Comparison of ENCODE assay signal across 12 cellular contexts in the genomic region with DNA sequence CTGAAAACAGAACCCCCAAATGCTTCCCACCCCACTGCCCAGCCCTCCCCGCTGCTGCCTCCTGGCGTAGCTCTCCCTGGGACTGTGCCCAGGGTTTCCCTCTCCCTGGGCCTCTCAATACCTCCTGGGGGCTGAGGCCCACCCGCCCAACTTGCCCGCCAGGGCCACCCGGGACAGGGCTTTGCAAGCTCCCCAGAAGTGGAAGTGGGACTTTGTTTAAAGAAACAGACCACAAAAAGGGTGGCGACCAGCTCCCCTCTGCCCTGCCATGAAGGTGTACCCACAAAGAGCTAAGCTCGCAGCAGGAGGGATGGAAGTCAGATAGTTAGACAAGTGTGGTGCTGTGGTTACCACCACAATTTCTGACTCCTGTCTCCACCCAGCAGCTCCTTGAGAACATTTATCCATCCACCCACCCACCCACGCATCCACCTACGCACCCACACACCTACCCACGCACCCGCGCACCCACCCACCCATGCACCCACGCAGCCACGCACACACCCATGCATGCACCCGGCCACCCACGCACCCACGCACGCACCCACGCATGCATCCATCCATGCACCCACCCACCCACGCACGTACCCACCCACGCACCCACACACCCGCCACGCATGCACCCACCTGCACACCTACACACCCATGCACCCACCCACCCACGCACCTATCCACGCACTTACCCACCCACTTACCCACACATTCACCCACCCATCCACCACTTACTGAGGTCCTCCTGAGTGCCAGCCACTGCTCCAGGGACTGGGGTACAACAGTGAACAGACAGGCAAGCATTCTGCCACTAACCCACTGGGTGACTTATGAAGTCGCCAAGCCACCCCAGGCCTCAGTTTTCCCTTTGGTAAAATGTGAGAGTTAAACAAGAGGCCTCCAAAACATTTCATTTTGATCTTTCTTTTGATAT.
A peak's percentile ranks its signal among the peaks of the same experiment; 100 is the strongest.
DNase-seq lines count a peak whose midpoint lies in the region; ATAC-seq and TF ChIP-seq lines count a peak whose summit lies in the region.
"Had no signal": no experiment of that assay in that cellular context is flagged by ENCODE, and none has a peak within 500 bp of the region (broad histone marks: within the 10 kb centered on the region; RNA-seq: fewer than 3 reads in every experiment).

No MANE protein-coding gene starts in this region.

- no TSS peak for BruUV-seq in Panc1 (replicated peaks; lab: Mats Ljungman, UMichigan)

- CTCF ChIA-PET in activated CD4-positive, alpha-beta T cell treated with anti-CD3 and anti-CD28 coated beads for 36 hours (lab: Charles Lee): interaction anchor here (1.6 to 1.8 kb wide), 2 partner anchors 29 to 369 kb away, joined by 3 to 5 read pairs; no protein-coding TSS in a partner anchor
- CTCF ChIA-PET in Panc1 (lab: Charles Lee): interaction anchor here (0.7 to 0.8 kb wide), 2 partner anchors 10 to 246 kb away, joined by 3 to 9 read pairs; no protein-coding TSS in a partner anchor

- in situ Hi-C loops in Panc1 (cut with HindIII; ENCODE audit: low pct_unique_long_range_greater_than_20kb, low sequenced_read_pairs): no loop called here

- H3K27me3 Mint-ChIP-seq in activated CD4-positive, alpha-beta T cell treated with anti-CD3 and anti-CD28 coated beads for 36 hours: peaks cover 3% of the 10 kb centered on the region
- H3K27me3 Mint-ChIP-seq in brain: peaks cover 7% of the 10 kb centered on the region
- H3K27me3 Mint-ChIP-seq in stimulated activated memory B cell treated with anti-CD40 and anti-IgM and Interleukin-4, amounts not matched to agents 10 μg/mL and 1 μg/mL and 100 μg/mL, for 72 hours: peaks cover 69% of the 10 kb centered on the region

- no peaks in the 10 kb centered on the region for H3K36me3 ChIP-seq in Panc1 (ENCODE audit: control insufficient read depth, insufficient read depth, low read length)
- no peaks in the 10 kb centered on the region for H3K36me3 ChIP-seq in BE2C
- H3K36me3 ChIP-seq: neural progenitor cell had no signal

- POLR2A ChIA-PET in activated CD4-positive, alpha-beta T cell treated with anti-CD3 and anti-CD28 coated beads for 36 hours (lab: Charles Lee): no interaction called here
- POLR2A ChIA-PET in Panc1 (lab: Charles Lee): interaction anchor here (1.2 kb wide), 1 partner anchor 11 kb away, joined by 3 read pairs; no protein-coding TSS in a partner anchor

- peak overlapping the region; percentile 100 for H3K27ac ChIP-seq in Panc1 (ENCODE audit: low read length)
- H3K27ac ChIP-seq: neural progenitor cell had no signal

- H3K27ac Mint-ChIP-seq in activated CD4-positive, alpha-beta T cell treated with anti-CD3 and anti-CD28 coated beads for 36 hours: no peak overlapping the region
- peak overlapping the region in 4 of 5 experiments; percentile 33 to 66 (median 41) for H3K27ac Mint-ChIP-seq in brain
- no peak overlapping the region for H3K27ac Mint-ChIP-seq in stimulated activated memory B cell treated with anti-CD40 and anti-IgM and Interleukin-4, amounts not matched to agents 10 μg/mL and 1 μg/mL and 100 μg/mL, for 72 hours

- intact Hi-C loops in activated CD4-positive, alpha-beta T cell treated with anti-CD3 and anti-CD28 coated beads for 36 hours (cut with DNase I, micrococcal nuclease): loop anchor here in 1 of 2 experiments (1.0 kb wide), 1 partner anchor 23 kb away; no protein-coding TSS in a partner anchor
- intact Hi-C loops in Panc1 (cut with micrococcal nuclease; ENCODE audit: unreplicated experiment): no loop called here

- DNase-seq in activated CD4-positive, alpha-beta T cell treated with anti-CD3 and anti-CD28 coated beads for 36 hours: peak; percentile 37
- DNase-seq in activated CD4-positive, alpha-beta T cell treated with anti-CD3 and anti-CD28 coated beads, Interleukin-2, amount 50 U/mL, for 1 hour: no peak
- DNase-seq in Panc1 (ENCODE audit: low read depth, low spot score): no peak
- DNase-seq in OCI-M1 (lab: John Stamatoyannopoulos, UW): no peak
- no peak for DNase-seq in DMS79 (lab: John Stamatoyannopoulos, UW)
- DNase-seq in BE2C: no peak
- DNase-seq: activated CD4-positive, CD25-positive, alpha-beta regulatory T cell; left colon; NCI-H226 had no signal

- no peaks in the 10 kb centered on the region for H3K36me3 Mint-ChIP-seq in activated CD4-positive, alpha-beta T cell treated with anti-CD3 and anti-CD28 coated beads for 36 hours (ENCODE audit: low read depth)
- H3K36me3 Mint-ChIP-seq in brain: no peaks in the 10 kb centered on the region
- H3K36me3 Mint-ChIP-seq in stimulated activated memory B cell treated with anti-CD40 and anti-IgM and Interleukin-4, amounts not matched to agents 10 μg/mL and 1 μg/mL and 100 μg/mL, for 72 hours: no peaks in the 10 kb centered on the region
- H3K36me3 Mint-ChIP-seq: neural progenitor cell had no signal

- H3K4me3 Mint-ChIP-seq in activated CD4-positive, alpha-beta T cell treated with anti-CD3 and anti-CD28 coated beads for 36 hours: no peak overlapping the region
- H3K4me3 Mint-ChIP-seq in brain: peak overlapping the region in 1 of 5 experiments; percentile 53
- H3K4me3 Mint-ChIP-seq in stimulated activated memory B cell treated with anti-CD40 and anti-IgM and Interleukin-4, amounts not matched to agents 10 μg/mL and 1 μg/mL and 100 μg/mL, for 72 hours: no peak overlapping the region
- H3K4me3 Mint-ChIP-seq: neural progenitor cell had no signal

- H3K4me3 ChIP-seq in Panc1 (ENCODE audit: low read depth in 2 of 2, low read length in 2 of 2) (no peak overlapping the region), BE2C (ENCODE audit: low read depth, low read length) (no peak overlapping the region)
- H3K4me3 ChIP-seq: neural progenitor cell had no signal

- ATAC-seq in activated CD4-positive, alpha-beta T cell treated with anti-CD3 and anti-CD28 coated beads for 36 hours: peak; percentile 42
- no peak for ATAC-seq in Panc1
- peak; percentile 53 for ATAC-seq in stimulated activated memory B cell treated with anti-CD40 and anti-IgM and Interleukin-4, amounts not matched to agents 10 μg/mL and 1 μg/mL and 100 μg/mL, for 72 hours
- ATAC-seq: left colon had no signal

- H3K9me3 ChIP-seq in Panc1 (ENCODE audit: control insufficient read depth, insufficient read depth, low read depth, low read length) (peaks cover 3% of the 10 kb centered on the region; the same call in 1 of the 2 replicates), BE2C (no peaks in the 10 kb centered on the region)

- TF ChIP-seq CTCF in Panc1 (IDR thresholded peaks at IDR 0.05): no peak
- TF ChIP-seq CTCF in brain (conservative IDR thresholded peaks at IDR 0.05): no peak
- TF ChIP-seq CTCF in BE2C (IDR thresholded peaks at IDR 0.05; ENCODE audit: low read depth, low read length): no peak

- no peaks in the 10 kb centered on the region for H3K9me3 Mint-ChIP-seq in activated CD4-positive, alpha-beta T cell treated with anti-CD3 and anti-CD28 coated beads for 36 hours (ENCODE audit: low read depth)
- H3K9me3 Mint-ChIP-seq in brain: peaks cover 0 to 40% (median 5%) of the 10 kb centered on the region in 5 experiments
- H3K9me3 Mint-ChIP-seq in stimulated activated memory B cell treated with anti-CD40 and anti-IgM and Interleukin-4, amounts not matched to agents 10 μg/mL and 1 μg/mL and 100 μg/mL, for 72 hours: peaks cover 5% of the 10 kb centered on the region

- H3K27me3 ChIP-seq in Panc1 (ENCODE audit: control insufficient read depth, insufficient read depth, low read length) (no peaks in the 10 kb centered on the region), BE2C (no peaks in the 10 kb centered on the region)
- H3K27me3 ChIP-seq: neural progenitor cell had no signal

- H3K4me1 ChIP-seq in Panc1 (ENCODE audit: control insufficient read depth, insufficient read depth, low read length): peaks cover 76% of the 10 kb centered on the region
- no peaks in the 10 kb centered on the region for H3K4me1 ChIP-seq in BE2C

- H3K4me1 Mint-ChIP-seq in activated CD4-positive, alpha-beta T cell treated with anti-CD3 and anti-CD28 coated beads for 36 hours: peaks cover 44% of the 10 kb centered on the region
- H3K4me1 Mint-ChIP-seq in brain: peaks cover 29% of the 10 kb centered on the region
- H3K4me1 Mint-ChIP-seq in stimulated activated memory B cell treated with anti-CD40 and anti-IgM and Interleukin-4, amounts not matched to agents 10 μg/mL and 1 μg/mL and 100 μg/mL, for 72 hours: no peaks in the 10 kb centered on the region

Comparison
In these comparisons a context has a peak if more than half of its experiments do, and no peak if none do; other contexts are left out.
1. H3K27ac Mint-ChIP-seq: peak in brain (4 of 5); none in activated CD4-positive, alpha-beta T cell treated with anti-CD3 and anti-CD28 coated beads for 36 hours (single experiment) and stimulated activated memory B cell treated with anti-CD40 and anti-IgM and Interleukin-4, amounts not matched to agents 10 μg/mL and 1 μg/mL and 100 μg/mL, for 72 hours (single experiment).